8 cellular contexts compared by ENCODE assay signal in the genomic region with DNA sequence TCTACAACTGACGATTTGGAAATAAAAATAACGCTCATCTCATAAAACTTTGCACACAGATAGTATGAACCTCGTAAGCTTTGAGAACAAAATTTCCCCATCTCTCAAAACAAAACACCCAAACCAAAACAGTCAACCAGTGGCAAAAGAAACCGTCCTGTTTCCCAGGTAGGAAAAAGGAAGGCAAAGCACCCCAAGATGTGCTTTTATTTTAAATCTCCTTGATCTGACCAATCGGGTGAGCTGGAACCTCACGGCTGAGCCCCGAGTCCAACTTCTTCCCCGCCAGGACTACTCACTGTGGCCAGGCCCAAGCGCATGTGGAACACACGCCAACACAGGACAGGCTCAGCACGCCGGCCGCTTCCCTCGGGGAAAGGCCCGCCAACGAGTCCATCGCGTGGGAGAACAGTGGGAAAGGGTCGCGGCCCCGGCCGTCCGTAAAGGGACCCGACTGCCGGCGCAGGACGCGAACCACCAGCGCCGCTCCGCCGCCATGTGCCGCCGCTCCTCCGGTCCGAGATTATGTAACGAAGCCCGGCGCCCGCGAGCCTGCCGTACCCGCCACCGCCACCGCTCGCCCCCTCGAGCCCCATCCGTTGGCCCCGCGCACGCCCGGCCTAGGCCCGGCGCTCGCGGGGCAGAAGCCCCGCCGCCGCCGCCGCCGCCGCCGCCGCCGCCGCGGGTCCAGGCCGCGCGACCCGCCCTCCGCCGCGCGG. TPM values are rescaled to one million over a fixed set of nuclear protein-coding genes. Genes with fewer than 3 reads are reported as not detected.
DNase-seq lines count a peak whose midpoint lies in the region; ATAC-seq and TF ChIP-seq lines count a peak whose summit lies in the region.

No MANE protein-coding gene starts in this region.

- H3K9me3 ChIP-seq in H9 (ENCODE audit: control insufficient read depth, low read depth, low read length), result no peaks in the 10 kb centered on the region
- no peaks in the 10 kb centered on the region for H3K9me3 ChIP-seq in Loucy (ENCODE audit: insufficient read depth, low read depth, low read length)
- no peaks in the 10 kb centered on the region for H3K9me3 ChIP-seq in right lobe of liver

- H3K9me3 Mint-ChIP-seq in H9, result peaks cover 0 to 6% of the 10 kb centered on the region in 2 experiments; a peak in 3 of 5 replicates
- H3K9me3 Mint-ChIP-seq in dendritic cell treated with granulocyte-macrophage colony-stimulating factor and Interleukin-4, amounts not matched to agents 40 ng/mL and 50 ng/mL, for 4 days, result no peaks in the 10 kb centered on the region

- TF ChIP-seq POLR2A in right lobe of liver (IDR thresholded peaks at IDR 0.05), result no peak

- peaks cover 28 to 32% (median 31%) of the 10 kb centered on the region in 3 experiments for H3K36me3 Mint-ChIP-seq in H9 (ENCODE audit: insufficient read depth in 1 of 3, low read depth in 3 of 3)
- H3K36me3 Mint-ChIP-seq in dendritic cell treated with granulocyte-macrophage colony-stimulating factor and Interleukin-4, amounts not matched to agents 40 ng/mL and 50 ng/mL, for 4 days (ENCODE audit: low read depth), result peaks cover 51% of the 10 kb centered on the region

- H3K79me2 ChIP-seq in H9 (ENCODE audit: insufficient read depth, low read length), result peaks cover 35% of the 10 kb centered on the region
- H3K79me2 ChIP-seq in Loucy (ENCODE audit: insufficient read depth, low read length), result peaks cover 51% of the 10 kb centered on the region

- peak overlapping the region; percentile 97 for H3K18ac ChIP-seq in H9 (ENCODE audit: insufficient read length, low read depth, low read length)

- H3K9ac ChIP-seq in H9 (ENCODE audit: extremely low read depth, insufficient read length, low read length) (peak overlapping the region; percentile 88), Loucy (ENCODE audit: low read depth, low read length, poor library complexity, severe bottlenecking) (peak overlapping the region; percentile 97)

- H3K4me2 ChIP-seq in H9 (ENCODE audit: insufficient read depth, insufficient read length, low read length) (peak overlapping the region; percentile 64), Loucy (ENCODE audit: low read depth, low read length, poor library complexity, severe bottlenecking) (peak overlapping the region; percentile 76)

- H2AFZ ChIP-seq in H9 (ENCODE audit: low read length) (no peak overlapping the region), Loucy (ENCODE audit: low read length) (peak overlapping the region; percentile 62)

- DNase-seq in NCI-H345 (lab: John Stamatoyannopoulos, UW), result peak; percentile 39
- DNase-seq in NCI-H345 treated with DMSO at 0.1 percent for 48 hours (lab: John Stamatoyannopoulos, UW; ENCODE audit: unreplicated experiment), result no peak
- peak; percentile 41 for DNase-seq in H9
- peak; percentile 68 for DNase-seq in activated CD4-positive, CD25-positive, alpha-beta regulatory T cell treated with anti-CD3 and anti-CD28 coated beads, Interleukin-2, amount 50 U/mL, for 72 hours
- peak; percentile 59 to 74 (median 65) for DNase-seq in right lobe of liver
- DNase-seq in stimulated activated CD4-positive, alpha-beta T cell treated with anti-CD3 and anti-CD28 coated beads, TNF-alpha, amount 100 ng/mL, for 48 hours (ENCODE audit: low read depth in 3 of 3), result peak; percentile 20 to 26 (median 22)

- no peak overlapping the region for H2BK12ac ChIP-seq in H9 (ENCODE audit: insufficient read length, low read depth, low read length)

- H4K20me1 ChIP-seq in H9 (ENCODE audit: control insufficient read depth, insufficient read depth, insufficient read length) (no peaks in the 10 kb centered on the region), Loucy (ENCODE audit: insufficient read depth, low read length, poor library complexity, severe bottlenecking) (peaks cover 23% of the 10 kb centered on the region)

- H3K9me2 ChIP-seq in Loucy (replicated peaks; ENCODE audit: low read depth, low read length), result no peaks in the 10 kb centered on the region

- no peak overlapping the region for H2BK5ac ChIP-seq in H9 (ENCODE audit: insufficient read length, low read length)

- H2BK20ac ChIP-seq in H9 (ENCODE audit: low read depth, low read length, poor library complexity, severe bottlenecking), result no peak overlapping the region

- peak overlapping the region; percentile 91 to 96 (median 95) for H3K27ac Mint-ChIP-seq in H9
- H3K27ac Mint-ChIP-seq in dendritic cell treated with granulocyte-macrophage colony-stimulating factor and Interleukin-4, amounts not matched to agents 40 ng/mL and 50 ng/mL, for 4 days, result peak overlapping the region; percentile 98

- H3K79me1 ChIP-seq in H9 (ENCODE audit: insufficient read depth, low read depth, low read length, poor library complexity, severe bottlenecking), result no peaks in the 10 kb centered on the region

- no peak overlapping the region for H4K91ac ChIP-seq in H9 (ENCODE audit: insufficient read length, low read depth, low read length)

- no peak overlapping the region for H3K23ac ChIP-seq in H9 (ENCODE audit: insufficient read length, low read depth, low read length)

- intact Hi-C loops in dendritic cell treated with granulocyte-macrophage colony-stimulating factor and Interleukin-4, amounts not matched to agents 40 ng/mL and 50 ng/mL, for 4 days (cut with micrococcal nuclease), result loop anchor here (1.0 kb wide), 1 partner anchor 29 kb away; no protein-coding TSS in a partner anchor
- intact Hi-C loops in right lobe of liver (cut with DNase I), result no loop called here

- TF ChIP-seq CTCF in H9 (conservative IDR thresholded peaks at IDR 0.05) (no peak), Loucy (conservative IDR thresholded peaks at IDR 0.05; ENCODE audit: low read length) (no peak), right lobe of liver (IDR thresholded peaks at IDR 0.05) (peak in 1 of 4 donors; percentile 5)

- peak overlapping the region; percentile 93 to 96 for H3K4me3 Mint-ChIP-seq in H9
- H3K4me3 Mint-ChIP-seq in dendritic cell treated with granulocyte-macrophage colony-stimulating factor and Interleukin-4, amounts not matched to agents 40 ng/mL and 50 ng/mL, for 4 days, result peak overlapping the region; percentile 96

- H3K56ac ChIP-seq in H9 (ENCODE audit: insufficient read length, low read depth, low read length), result no peak overlapping the region

- 0 out of 2 replicates have a peak, but pooled peaks cover 2% of the 10 kb centered on the region for H3F3A ChIP-seq in Loucy (ENCODE audit: low read depth)

- WGBS in H9 (ENCODE audit: extremely low coverage, insufficient read length, low lambda C conversion rate), result no CpG with 5 or more reads among the region's 76 CpGs
- WGBS in right lobe of liver (ENCODE audit: insufficient coverage, low coverage, low lambda C conversion rate, missing lambda C conversion rate), result 2% methylated on average over 10 of the region's 76 CpGs

- peak overlapping the region; percentile 98 for H3K14ac ChIP-seq in H9 (ENCODE audit: insufficient read depth, low read length)

- no peak overlapping the region for H2AK5ac ChIP-seq in H9 (ENCODE audit: insufficient read length, low read length)

- H3K27ac ChIP-seq in H9 (ENCODE audit: insufficient read length, low read depth, low read length) (no peak overlapping the region), right lobe of liver (peak overlapping the region; percentile 67 to 92 (median 78))

- no peaks in the 10 kb centered on the region; the same call in 1 of the 2 replicates for H3K4me1 ChIP-seq in H9 (ENCODE audit: insufficient read depth, low read length)
- H3K4me1 ChIP-seq in Loucy (ENCODE audit: insufficient read depth, low read length, poor library complexity, severe bottlenecking), result peaks cover 22% of the 10 kb centered on the region
- peaks cover 0 to 12% (median 5%) of the 10 kb centered on the region in 4 donors for H3K4me1 ChIP-seq in right lobe of liver

- H3K4ac ChIP-seq in H9 (ENCODE audit: low read depth, low read length), result no peak overlapping the region

- H2BK15ac ChIP-seq in H9 (ENCODE audit: low read depth, low read length), result no peak overlapping the region

- H3T11ph ChIP-seq in H9 (ENCODE audit: low read length), result no peak overlapping the region

- H3K27me3 ChIP-seq in H9 (ENCODE audit: insufficient read depth, low read length) (no peaks in the 10 kb centered on the region), Loucy (ENCODE audit: insufficient read depth, low read length, poor library complexity, severe bottlenecking) (no peaks in the 10 kb centered on the region), right lobe of liver (no peaks in the 10 kb centered on the region)

- H2BK120ac ChIP-seq in H9 (ENCODE audit: low read depth, low read length, poor library complexity, severe bottlenecking), result no peak overlapping the region

- H3K27me3 Mint-ChIP-seq in H9 (ENCODE audit: low read depth), result no peaks in the 10 kb centered on the region
- H3K27me3 Mint-ChIP-seq in dendritic cell treated with granulocyte-macrophage colony-stimulating factor and Interleukin-4, amounts not matched to agents 40 ng/mL and 50 ng/mL, for 4 days, result no peaks in the 10 kb centered on the region

- peak; percentile 24 to 39 (median 32) for ATAC-seq in right lobe of liver

- H4K8ac ChIP-seq in H9 (replicated peaks; ENCODE audit: insufficient read length, low read depth, low read length), result no peak overlapping the region

- no peaks in the 10 kb centered on the region for H3K23me2 ChIP-seq in H9 (ENCODE audit: insufficient read length, low read depth, low read length, poor library complexity, severe bottlenecking)

- peaks cover 21 to 33% of the 10 kb centered on the region in 2 experiments for H3K4me1 Mint-ChIP-seq in H9
- peaks cover 36% of the 10 kb centered on the region for H3K4me1 Mint-ChIP-seq in dendritic cell treated with granulocyte-macrophage colony-stimulating factor and Interleukin-4, amounts not matched to agents 40 ng/mL and 50 ng/mL, for 4 days (ENCODE audit: low read depth)

- H3K36me3 ChIP-seq in Loucy (ENCODE audit: insufficient read depth, low read length) (no peaks in the 10 kb centered on the region), right lobe of liver (peaks cover 0 to 2% (median 0%) of the 10 kb centered on the region in 4 donors)

- no peak overlapping the region for H4K5ac ChIP-seq in H9 (ENCODE audit: insufficient read length, low read depth, low read length)

- H3K4me3 ChIP-seq in Loucy (ENCODE audit: low read length, poor library complexity, severe bottlenecking), result peak overlapping the region; percentile 100
- H3K4me3 ChIP-seq in right lobe of liver, result peak overlapping the region; percentile 87 to 100 (median 99)

RNA-seq across cellular contexts. Expression of gene AHCTF1, which starts 0.8 kb away (rescaled TPM):
- total RNA-seq in H9 (2021) (41.9 and 44.3 TPM in 2 replicates), right lobe of liver (10 to 100 TPM; 10.3 to 23.4 (median 14.9) TPM)
